13 cellular contexts compared by ENCODE assay signal in the genomic region with DNA sequence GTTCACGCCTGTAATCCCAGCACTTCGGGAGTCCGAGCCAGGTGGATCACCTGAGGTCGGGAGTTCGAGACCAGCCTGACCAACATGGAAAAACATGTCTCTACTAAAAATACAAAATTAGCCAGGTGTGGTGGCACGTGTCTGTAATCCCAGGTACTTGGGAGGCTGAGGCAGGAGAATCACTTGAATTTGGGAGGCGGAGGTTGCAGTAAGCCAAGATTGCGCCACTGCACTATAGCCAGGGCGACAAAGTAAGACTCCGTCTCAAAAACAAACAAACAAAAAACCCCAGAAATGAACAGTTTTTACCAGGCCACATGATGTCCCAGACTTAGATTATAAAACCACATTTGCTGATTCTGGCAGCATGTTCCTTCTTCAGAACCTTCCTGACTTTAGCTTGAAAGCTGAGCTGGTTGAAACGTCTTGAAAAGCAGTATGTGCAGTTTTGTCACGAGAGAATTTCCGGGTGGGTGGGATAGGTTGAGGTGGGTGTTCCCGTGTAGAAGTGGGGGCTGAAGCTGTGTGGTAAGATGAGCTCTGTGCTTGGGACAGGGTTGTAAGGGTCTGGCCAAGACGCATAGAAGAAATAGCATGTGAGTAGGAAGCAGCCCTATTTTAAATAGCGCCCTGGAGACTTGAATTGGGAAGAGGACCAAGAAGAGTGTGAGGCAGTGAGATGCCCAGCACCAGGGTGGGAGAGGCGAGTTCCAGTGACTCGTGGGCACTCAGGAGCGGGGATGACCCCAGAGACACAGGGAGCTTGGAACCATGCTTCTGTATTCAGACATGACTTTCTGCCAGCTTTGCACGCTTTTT. TPM values are rescaled to one million over a fixed set of nuclear protein-coding genes. Genes with fewer than 3 reads are reported as not detected.
DNase-seq lines count a peak whose midpoint lies in the region; ATAC-seq and TF ChIP-seq lines count a peak whose summit lies in the region.
"Had no signal": no experiment of that assay in that cellular context is flagged by ENCODE, and none has a peak within 500 bp of the region (broad histone marks: within the 10 kb centered on the region; RNA-seq: fewer than 3 reads in every experiment).

No MANE protein-coding gene starts in this region.

- H3K27ac Mint-ChIP-seq in activated CD4-positive, alpha-beta memory T cell treated with anti-CD3 and anti-CD28 coated beads, Interleukin-2, amount 10 ng/mL, durations not matched to agents 7 days and 5 days = peak overlapping the region; percentile 42
- no peak overlapping the region for H3K27ac Mint-ChIP-seq in activated CD4-positive, alpha-beta memory T cell treated with anti-CD3 and anti-CD28 coated beads for 36 hours
- peak overlapping the region; percentile 61 for H3K27ac Mint-ChIP-seq in memory B cell
- H3K27ac Mint-ChIP-seq: stimulated activated memory B cell treated with anti-CD40 and anti-IgM and Interleukin-4, amounts not matched to agents 10 μg/mL and 1 μg/mL and 100 μg/mL, for 72 hours had no signal

- H3K4me3 Mint-ChIP-seq in activated CD4-positive, alpha-beta memory T cell treated with anti-CD3 and anti-CD28 coated beads, Interleukin-2, amount 10 ng/mL, durations not matched to agents 7 days and 5 days = no peak overlapping the region
- H3K4me3 Mint-ChIP-seq in activated CD4-positive, alpha-beta memory T cell treated with anti-CD3 and anti-CD28 coated beads for 36 hours = no peak overlapping the region
- H3K4me3 Mint-ChIP-seq in memory B cell = no peak overlapping the region
- H3K4me3 Mint-ChIP-seq: stimulated activated memory B cell treated with anti-CD40 and anti-IgM and Interleukin-4, amounts not matched to agents 10 μg/mL and 1 μg/mL and 100 μg/mL, for 72 hours had no signal

- no peak overlapping the region for H2AFZ ChIP-seq in Karpas-422 (ENCODE audit: low read length)

- H3K27ac ChIP-seq in esophagus squamous epithelium (peak overlapping the region; percentile 4 to 76 (median 52)), tibial nerve (peak overlapping the region in 3 of 4 donors; percentile 50 to 74 (median 72)), Karpas-422 (ENCODE audit: low read length) (no peak overlapping the region)

- no peaks in the 10 kb centered on the region for H3K27me3 ChIP-seq in esophagus squamous epithelium
- no peaks in the 10 kb centered on the region for H3K27me3 ChIP-seq in tibial nerve
- no peaks in the 10 kb centered on the region for H3K27me3 ChIP-seq in Karpas-422 (ENCODE audit: low read length)

- H3K27me3 Mint-ChIP-seq in activated CD4-positive, alpha-beta memory T cell treated with anti-CD3 and anti-CD28 coated beads, Interleukin-2, amount 10 ng/mL, durations not matched to agents 7 days and 5 days = no peaks in the 10 kb centered on the region
- H3K27me3 Mint-ChIP-seq in activated CD4-positive, alpha-beta memory T cell treated with anti-CD3 and anti-CD28 coated beads for 36 hours = no peaks in the 10 kb centered on the region
- no peaks in the 10 kb centered on the region for H3K27me3 Mint-ChIP-seq in memory B cell
- H3K27me3 Mint-ChIP-seq: stimulated activated memory B cell treated with anti-CD40 and anti-IgM and Interleukin-4, amounts not matched to agents 10 μg/mL and 1 μg/mL and 100 μg/mL, for 72 hours had no signal

- no peak for ATAC-seq in memory B cell (ENCODE audit: low read depth)
- ATAC-seq: stimulated activated memory B cell treated with anti-CD40 and anti-IgM and Interleukin-4, amounts not matched to agents 10 μg/mL and 1 μg/mL and 100 μg/mL, for 72 hours had no signal

- no peaks in the 10 kb centered on the region for H3K9me2 ChIP-seq in Karpas-422 (replicated peaks; ENCODE audit: insufficient read depth, low read length)

- H4K20me1 ChIP-seq in Karpas-422 (ENCODE audit: insufficient read depth, low read depth, low read length) = no peaks in the 10 kb centered on the region

- TF ChIP-seq EP300 in tibial nerve (IDR thresholded peaks at IDR 0.05) = peak in 1 of 2 donors; percentile 29

- H3K9me3 ChIP-seq in esophagus squamous epithelium (no peaks in the 10 kb centered on the region), tibial nerve (no peaks in the 10 kb centered on the region), Karpas-422 (ENCODE audit: low read length) (no peaks in the 10 kb centered on the region)

- POLR2A ChIA-PET in activated CD4-positive, alpha-beta memory T cell treated with anti-CD3 and anti-CD28 coated beads, Interleukin-2, amount 10 ng/mL, durations not matched to agents 7 days and 5 days (lab: Charles Lee) = no interaction called here
- POLR2A ChIA-PET in activated CD4-positive, alpha-beta memory T cell treated with anti-CD3 and anti-CD28 coated beads for 36 hours (lab: Charles Lee) = no interaction called here

- H3K4me1 Mint-ChIP-seq in activated CD4-positive, alpha-beta memory T cell treated with anti-CD3 and anti-CD28 coated beads, Interleukin-2, amount 10 ng/mL, durations not matched to agents 7 days and 5 days = peaks cover 51% of the 10 kb centered on the region
- peaks cover 50% of the 10 kb centered on the region for H3K4me1 Mint-ChIP-seq in activated CD4-positive, alpha-beta memory T cell treated with anti-CD3 and anti-CD28 coated beads for 36 hours (ENCODE audit: low read depth)
- H3K4me1 Mint-ChIP-seq in memory B cell = peaks cover 25% of the 10 kb centered on the region

- no peak for DNase-seq in activated CD4-positive, alpha-beta memory T cell treated with anti-CD3 and anti-CD28 coated beads, Interleukin-2, amount 10 ng/mL, durations not matched to agents 7 days and 5 days
- DNase-seq in activated CD4-positive, alpha-beta memory T cell treated with anti-CD3 and anti-CD28 coated beads for 36 hours = no peak
- DNase-seq in esophagus squamous epithelium (lab: John Stamatoyannopoulos, UW) = no peak
- DNase-seq in memory B cell (ENCODE audit: low spot score in 2 of 2) = no peak
- no peak for DNase-seq in tibial nerve (ENCODE audit: low spot score in 2 of 2)
- no peak for DNase-seq in pons (ENCODE audit: low spot score)
- DNase-seq in activated CD8-positive, alpha-beta memory T cell treated with anti-CD3 and anti-CD28 coated beads, Interleukin-2, amount 50 U/mL, for 48 hours = no peak
- DNase-seq in Karpas-422 = no peak
- DNase-seq: 8988T; activated effector memory CD4-positive, alpha-beta T cell treated with Interleukin-2 at 50 U/mL for 16 hours; NCI-H1436 treated with DMSO at 0.1 percent for 48 hours; stimulated activated CD4-positive, alpha-beta T cell treated with anti-CD3 and anti-CD28 coated beads, Interleukin-12 subunit alpha, Interleukin-12 subunit beta, amount 100 ng/mL, for 4 hours had no signal

- no peak for TF ChIP-seq POLR2A in esophagus squamous epithelium (IDR thresholded peaks at IDR 0.05)
- TF ChIP-seq POLR2A in tibial nerve (IDR thresholded peaks at IDR 0.05) = no peak

- CTCF ChIA-PET in activated CD4-positive, alpha-beta memory T cell treated with anti-CD3 and anti-CD28 coated beads, Interleukin-2, amount 10 ng/mL, durations not matched to agents 7 days and 5 days (lab: Charles Lee) = no interaction called here
- CTCF ChIA-PET in activated CD4-positive, alpha-beta memory T cell treated with anti-CD3 and anti-CD28 coated beads for 36 hours (lab: Charles Lee) = interaction anchor here (0.6 to 0.9 kb wide), 2 partner anchors 85 to 482 kb away, joined by 3 read pairs; no protein-coding TSS in a partner anchor

- H3K9me3 Mint-ChIP-seq in activated CD4-positive, alpha-beta memory T cell treated with anti-CD3 and anti-CD28 coated beads, Interleukin-2, amount 10 ng/mL, durations not matched to agents 7 days and 5 days = no peaks in the 10 kb centered on the region
- no peaks in the 10 kb centered on the region for H3K9me3 Mint-ChIP-seq in activated CD4-positive, alpha-beta memory T cell treated with anti-CD3 and anti-CD28 coated beads for 36 hours
- H3K9me3 Mint-ChIP-seq in memory B cell = no peaks in the 10 kb centered on the region
- H3K9me3 Mint-ChIP-seq: stimulated activated memory B cell treated with anti-CD40 and anti-IgM and Interleukin-4, amounts not matched to agents 10 μg/mL and 1 μg/mL and 100 μg/mL, for 72 hours had no signal

- H3K4me2 ChIP-seq in Karpas-422 (ENCODE audit: low read depth, low read length, poor library complexity, severe bottlenecking) = no peak overlapping the region

- H3K36me3 ChIP-seq in esophagus squamous epithelium = peaks cover 0 to 12% (median 0%) of the 10 kb centered on the region in 3 donors
- peaks cover 0 to 7% (median 0%) of the 10 kb centered on the region in 3 donors for H3K36me3 ChIP-seq in tibial nerve
- H3K36me3 ChIP-seq in Karpas-422 (ENCODE audit: insufficient read depth, low read length) = no peaks in the 10 kb centered on the region

- H3K4me3 ChIP-seq in esophagus squamous epithelium (peak overlapping the region in 2 of 4 donors; percentile 5 to 23), tibial nerve (peak overlapping the region in 1 of 4 donors; percentile 3), Karpas-422 (ENCODE audit: low read length) (no peak overlapping the region)

- 59 to 69% methylated on average over 20 of the region's 20 CpGs for WGBS in esophagus squamous epithelium, 2 donors
- WGBS in tibial nerve, 2 donors = 42 to 47% methylated on average over 20 of the region's 20 CpGs

- H3K79me2 ChIP-seq in Karpas-422 (ENCODE audit: low read length) = peaks cover 90% of the 10 kb centered on the region

- H3K4me1 ChIP-seq in esophagus squamous epithelium = peaks cover 14 to 71% (median 25%) of the 10 kb centered on the region in 3 donors
- peaks cover 0 to 74% (median 36%) of the 10 kb centered on the region in 4 donors for H3K4me1 ChIP-seq in tibial nerve
- H3K4me1 ChIP-seq in Karpas-422 (ENCODE audit: low read length) = no peaks in the 10 kb centered on the region; the same call in 1 of the 2 replicates

- no peak overlapping the region for H3K9ac ChIP-seq in Karpas-422 (ENCODE audit: low read length)

- peaks cover 4% of the 10 kb centered on the region for H3K36me3 Mint-ChIP-seq in activated CD4-positive, alpha-beta memory T cell treated with anti-CD3 and anti-CD28 coated beads, Interleukin-2, amount 10 ng/mL, durations not matched to agents 7 days and 5 days (ENCODE audit: low read depth)
- no peaks in the 10 kb centered on the region for H3K36me3 Mint-ChIP-seq in activated CD4-positive, alpha-beta memory T cell treated with anti-CD3 and anti-CD28 coated beads for 36 hours
- peaks cover 3% of the 10 kb centered on the region for H3K36me3 Mint-ChIP-seq in memory B cell

- no peak for TF ChIP-seq CTCF in esophagus squamous epithelium (IDR thresholded peaks at IDR 0.05)
- TF ChIP-seq CTCF in tibial nerve (IDR thresholded peaks at IDR 0.05) = no peak

- intact Hi-C loops in activated CD4-positive, alpha-beta memory T cell treated with anti-CD3 and anti-CD28 coated beads for 36 hours (cut with micrococcal nuclease) = no loop called here
- intact Hi-C loops in esophagus squamous epithelium (cut with DNase I) = no loop called here

RNA-seq across cellular contexts. Expression of a gene that starts 7.5 kb away (rescaled TPM):
- 10 to 100 TPM; 50.5 to 51.1 TPM for total RNA-seq in activated CD4-positive, alpha-beta memory T cell treated with anti-CD3 and anti-CD28 coated beads, Interleukin-2, amount 10 ng/mL, durations not matched to agents 7 days and 5 days
- total RNA-seq in activated CD4-positive, alpha-beta memory T cell treated with anti-CD3 and anti-CD28 coated beads for 36 hours = 10 to 100 TPM; 42.8 to 44.1 TPM
- total RNA-seq in esophagus squamous epithelium (10 to 100 TPM; 19.8 to 48.6 (median 28.5) TPM), tibial nerve (100 to 1,000 TPM in 1 of 4 donors, 10 to 100 TPM in 3; 70.8 to 136 (median 90.3) TPM)
- total RNA-seq in Karpas-422 (2014; rRNA removed; shearing (Covaris generic); ENCODE audit: low replicate concordance) = 20.0 and 34.6 TPM in 2 replicates

RNA-seq across cellular contexts. Expression of a gene that starts 22.6 kb away (rescaled TPM):
- 10 to 100 TPM; 38.2 to 39.2 TPM for total RNA-seq in activated CD4-positive, alpha-beta memory T cell treated with anti-CD3 and anti-CD28 coated beads, Interleukin-2, amount 10 ng/mL, durations not matched to agents 7 days and 5 days
- total RNA-seq in activated CD4-positive, alpha-beta memory T cell treated with anti-CD3 and anti-CD28 coated beads for 36 hours = 10 to 100 TPM; 61.5 to 61.6 TPM
- total RNA-seq in esophagus squamous epithelium (10 to 100 TPM; 58.2 to 63.4 (median 61.3) TPM), tibial nerve (10 to 100 TPM; 47.9 to 83.4 (median 65.8) TPM)
- total RNA-seq in Karpas-422 (2014; rRNA removed; shearing (Covaris generic); ENCODE audit: low replicate concordance) = 32.8 and 43.7 TPM in 2 replicates
